10 cellular contexts compared by ENCODE assay signal in the genomic region with DNA sequence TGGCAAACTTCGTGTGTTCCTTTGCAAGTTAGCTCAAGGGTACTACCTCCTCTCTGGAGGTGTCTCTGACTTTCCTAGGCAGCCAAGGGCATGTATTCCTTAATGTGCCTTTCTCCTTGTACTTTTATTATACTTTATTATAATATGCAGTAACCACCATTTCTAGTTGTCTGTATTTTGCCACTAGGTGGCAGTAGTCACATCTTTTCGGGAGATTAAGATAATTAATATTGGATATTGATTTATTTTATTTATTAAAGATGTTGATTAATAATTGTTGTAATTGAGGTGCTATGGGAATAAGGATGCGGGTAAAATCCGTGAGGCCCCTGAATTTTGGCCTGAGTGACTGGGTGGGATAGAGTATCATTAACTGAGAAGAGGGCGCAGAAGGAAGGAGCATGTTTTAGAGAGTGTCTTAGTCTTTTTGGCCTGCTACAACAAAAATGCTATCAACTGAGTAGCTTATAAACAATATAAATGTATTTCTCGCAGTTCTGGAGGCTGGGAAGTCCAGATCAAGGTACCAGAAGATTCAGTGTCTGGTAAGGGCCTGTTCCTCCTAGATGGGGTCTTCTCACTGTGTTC.
DNase-seq lines count a peak whose midpoint lies in the region; ATAC-seq and TF ChIP-seq lines count a peak whose summit lies in the region.
"Had no signal": no experiment of that assay in that cellular context is flagged by ENCODE, and none has a peak within 500 bp of the region (broad histone marks: within the 10 kb centered on the region; RNA-seq: fewer than 3 reads in every experiment).

No MANE protein-coding gene starts in this region.

- POLR2A ChIA-PET in CD8-positive, alpha-beta T cell (lab: Charles Lee) = no interaction called here

- no peak for ATAC-seq in CD8-positive, alpha-beta T cell
- ATAC-seq in HG02970 (IDR thresholded peaks at IDR 0.05; ENCODE audit: low FRiP score, unreplicated experiment) (no peak), GM21528 (IDR thresholded peaks at IDR 0.05; ENCODE audit: low FRiP score, unreplicated experiment) (no peak)

- H3K4me1 ChIP-seq in CD8-positive, alpha-beta T cell (ENCODE audit: insufficient read depth, low read length) = no peaks in the 10 kb centered on the region
- no peaks in the 10 kb centered on the region for H3K4me1 ChIP-seq in breast epithelium

- CTCF ChIA-PET in CD8-positive, alpha-beta T cell (lab: Charles Lee) = interaction anchor here (0.7 to 19.5 kb wide), 5 partner anchors 11 to 255 kb away, joined by 3 to 457 read pairs (median 7); no protein-coding TSS in a partner anchor

- H3K36me3 Mint-ChIP-seq in CD8-positive, alpha-beta T cell = peaks cover 7% of the 10 kb centered on the region
- peaks cover 10% of the 10 kb centered on the region for H3K36me3 Mint-ChIP-seq in nephron (ENCODE audit: low read depth)

- H3K9me3 Mint-ChIP-seq in CD8-positive, alpha-beta T cell = no peaks in the 10 kb centered on the region
- H3K9me3 Mint-ChIP-seq in nephron = no peaks in the 10 kb centered on the region

- peak; percentile 58 for TF ChIP-seq CTCF in CD8-positive, alpha-beta T cell (IDR thresholded peaks at IDR 0.05)
- TF ChIP-seq CTCF in breast epithelium (IDR thresholded peaks at IDR 0.05) = peak in 2 of 3 donors; percentile 33 to 34
- TF ChIP-seq CTCF in nephron (IDR thresholded peaks at IDR 0.05; ENCODE audit: unreplicated experiment in 3 of 3) = peak; percentile 57 to 68 (median 62)

- no peak overlapping the region for H3K4me3 Mint-ChIP-seq in CD8-positive, alpha-beta T cell
- H3K4me3 Mint-ChIP-seq in nephron = no peak overlapping the region

- no peak overlapping the region for H3K27ac ChIP-seq in CD8-positive, alpha-beta T cell (ENCODE audit: low read depth, low read length)
- no peak overlapping the region for H3K27ac ChIP-seq in breast epithelium

- no peak for TF ChIP-seq POLR2A in breast epithelium (IDR thresholded peaks at IDR 0.05)

- no peaks in the 10 kb centered on the region for H3K9me3 ChIP-seq in CD8-positive, alpha-beta T cell (ENCODE audit: low read length)
- no peaks in the 10 kb centered on the region for H3K9me3 ChIP-seq in breast epithelium

- H3K4me3 ChIP-seq in CD8-positive, alpha-beta T cell (ENCODE audit: low read depth, low read length) = no peak overlapping the region
- H3K4me3 ChIP-seq in breast epithelium = no peak overlapping the region

- DNase-seq in CD8-positive, alpha-beta T cell = no peak
- DNase-seq in Kasumi-1 (lab: John Stamatoyannopoulos, UW) = peak; percentile 1 to 32
- DNase-seq in breast epithelium (ENCODE audit: low spot score in 2 of 2) = no peak
- DNase-seq in NOMO-1 treated with dmso at 0.1 percent for 144 hours (lab: John Stamatoyannopoulos, UW; ENCODE audit: unreplicated experiment) = no peak
- no peak for DNase-seq in kidney glomerular epithelial cell (lab: John Stamatoyannopoulos, UW)
- DNase-seq: activated naive CD4-positive, alpha-beta T cell treated with Interleukin-2 at 50 U/mL for 16 hours; stimulated activated CD4-positive, alpha-beta T cell treated with anti-CD3 and anti-CD28 coated beads, Interleukin-15, amount 100 ng/mL, for 24 hours had no signal

- H3K27ac Mint-ChIP-seq in CD8-positive, alpha-beta T cell = no peak overlapping the region
- H3K27ac Mint-ChIP-seq in nephron = no peak overlapping the region

- no peaks in the 10 kb centered on the region for H3K27me3 ChIP-seq in CD8-positive, alpha-beta T cell (ENCODE audit: insufficient read depth, low read length)
- peaks cover 0 to 55% of the 10 kb centered on the region in 2 donors for H3K27me3 ChIP-seq in breast epithelium

- no peaks in the 10 kb centered on the region for H3K27me3 Mint-ChIP-seq in CD8-positive, alpha-beta T cell (ENCODE audit: low read depth)
- H3K27me3 Mint-ChIP-seq in nephron (ENCODE audit: low read depth) = no peaks in the 10 kb centered on the region

- peaks cover 9% of the 10 kb centered on the region for H3K4me1 Mint-ChIP-seq in CD8-positive, alpha-beta T cell (ENCODE audit: low read depth)
- H3K4me1 Mint-ChIP-seq in nephron = peaks cover 7% of the 10 kb centered on the region

- intact Hi-C loops in CD8-positive, alpha-beta T cell (cut with DNase I, micrococcal nuclease) = loop anchor here (1.0 to 10.0 kb wide), 4 partner anchors 252 to 691 kb away; no protein-coding TSS in a partner anchor
- intact Hi-C loops in breast epithelium (cut with DNase I; ENCODE audit: low total_unique reads) = no loop called here

- H3K36me3 ChIP-seq in CD8-positive, alpha-beta T cell (ENCODE audit: insufficient read depth, low read length) = no peaks in the 10 kb centered on the region
- no peaks in the 10 kb centered on the region for H3K36me3 ChIP-seq in breast epithelium

Comparison
In these comparisons a context has a peak if more than half of its experiments do, and no peak if none do; other contexts are left out.
1. DNase-seq: peak in Kasumi-1 (2 of 2); none in CD8-positive, alpha-beta T cell (0 of 7), breast epithelium (0 of 2), NOMO-1 treated with dmso at 0.1 percent for 144 hours (single experiment) and kidney glomerular epithelial cell (single experiment).
2. Peak in every context shown above with its lines, with median percentiles within 50 percentile points of each other: CTCF ChIP-seq.